8 cellular contexts compared by ENCODE assay signal in the genomic region with DNA sequence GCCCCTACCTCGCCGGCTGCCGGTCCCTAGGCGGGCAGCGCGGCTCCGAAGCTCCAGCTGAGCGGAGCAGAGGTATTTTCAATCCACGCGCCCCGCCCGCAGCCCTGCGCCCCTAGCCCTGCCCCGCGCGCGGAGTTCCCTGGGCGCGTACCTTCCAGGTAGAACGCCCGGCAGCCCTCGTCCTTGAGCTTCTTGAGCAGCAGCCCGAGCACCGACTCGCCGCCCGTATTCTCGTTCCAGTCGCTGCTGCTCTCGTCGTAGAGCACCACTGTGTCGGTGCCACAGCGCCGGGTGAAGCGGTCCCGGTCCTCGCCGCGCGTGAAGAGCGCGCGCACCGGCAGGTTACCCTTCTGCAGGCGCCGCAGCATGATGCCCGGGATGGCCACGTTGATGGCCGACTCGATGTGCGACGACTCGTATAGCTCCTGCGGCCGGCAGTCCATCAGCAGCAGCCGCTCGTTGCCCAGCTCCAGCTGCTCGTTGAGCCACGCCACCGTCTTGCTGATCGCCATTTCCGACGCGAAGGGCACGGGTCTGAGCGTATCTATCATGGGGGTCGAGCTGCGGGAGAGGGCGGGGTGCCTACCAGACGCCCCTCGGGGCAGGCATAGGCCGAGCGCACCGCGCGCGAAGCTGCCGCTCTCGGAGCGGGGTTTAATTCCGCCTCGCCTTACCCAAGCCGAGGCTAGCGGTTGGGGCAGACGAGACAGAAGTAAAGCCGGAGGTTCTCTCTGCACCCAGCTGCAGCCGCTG. TPM values are rescaled to one million over a fixed set of nuclear protein-coding genes. Genes with fewer than 3 reads are reported as not detected.
DNase-seq lines count a peak whose midpoint lies in the region; ATAC-seq and TF ChIP-seq lines count a peak whose summit lies in the region.

No MANE protein-coding gene starts in this region.

- POLR2A ChIA-PET in activated naive CD8-positive, alpha-beta T cell treated with anti-CD3 and anti-CD28 coated beads, Interleukin-2, amount 10 ng/mL, durations not matched to agents 7 days and 5 days (lab: Charles Lee), result interaction anchor here (0.7 to 10.5 kb wide), 37 partner anchors 11 to 357 kb away, joined by 3 to 151 read pairs (median 6); partner anchors contain the start of genes ATP2B1, GALNT4 and POC1B

- peak; percentile 29 for DNase-seq in RPMI7951 (ENCODE audit: low read depth)
- DNase-seq in activated naive CD8-positive, alpha-beta T cell treated with anti-CD3 and anti-CD28 coated beads, Interleukin-2, amount 10 ng/mL, durations not matched to agents 7 days and 5 days, result peak; percentile 71
- no peak for DNase-seq in right atrium auricular region (ENCODE audit: low spot score)
- DNase-seq in skeletal muscle cell (ENCODE audit: low read depth), result no peak
- no peak for DNase-seq in DMS153 (lab: John Stamatoyannopoulos, UW)
- no peak for DNase-seq in cortex of kidney (lab: John Stamatoyannopoulos, UW)

- peaks cover 40% of the 10 kb centered on the region for H3K36me3 Mint-ChIP-seq in activated naive CD8-positive, alpha-beta T cell treated with anti-CD3 and anti-CD28 coated beads, Interleukin-2, amount 10 ng/mL, durations not matched to agents 7 days and 5 days

- H3K4me3 Mint-ChIP-seq in activated naive CD8-positive, alpha-beta T cell treated with anti-CD3 and anti-CD28 coated beads, Interleukin-2, amount 10 ng/mL, durations not matched to agents 7 days and 5 days, result peak overlapping the region; percentile 98

- H3K27ac ChIP-seq in right atrium auricular region, result peak overlapping the region; percentile 99 to 100

- H3K4me3 ChIP-seq in GM08714 (ENCODE audit: low read length) (peak overlapping the region; percentile 58), right atrium auricular region (peak overlapping the region; percentile 84 to 88), skeletal muscle cell (ENCODE audit: low read depth, low read length) (peak overlapping the region; percentile 87)

- peak overlapping the region; percentile 97 for H3K27ac Mint-ChIP-seq in activated naive CD8-positive, alpha-beta T cell treated with anti-CD3 and anti-CD28 coated beads, Interleukin-2, amount 10 ng/mL, durations not matched to agents 7 days and 5 days

- peaks cover 44% of the 10 kb centered on the region for H3K4me1 Mint-ChIP-seq in activated naive CD8-positive, alpha-beta T cell treated with anti-CD3 and anti-CD28 coated beads, Interleukin-2, amount 10 ng/mL, durations not matched to agents 7 days and 5 days

- H3K9me3 Mint-ChIP-seq in activated naive CD8-positive, alpha-beta T cell treated with anti-CD3 and anti-CD28 coated beads, Interleukin-2, amount 10 ng/mL, durations not matched to agents 7 days and 5 days, result no peaks in the 10 kb centered on the region

- peaks cover 0 to 51% of the 10 kb centered on the region in 2 donors for H3K4me1 ChIP-seq in right atrium auricular region

- no peaks in the 10 kb centered on the region for H3K27me3 ChIP-seq in right atrium auricular region

- H3K9me3 ChIP-seq in right atrium auricular region, result no peaks in the 10 kb centered on the region

- no peaks in the 10 kb centered on the region for H3K27me3 Mint-ChIP-seq in activated naive CD8-positive, alpha-beta T cell treated with anti-CD3 and anti-CD28 coated beads, Interleukin-2, amount 10 ng/mL, durations not matched to agents 7 days and 5 days

- peaks cover 22% of the 10 kb centered on the region for H3K36me3 ChIP-seq in right atrium auricular region

- no peak for TF ChIP-seq CTCF in right atrium auricular region (IDR thresholded peaks at IDR 0.05)

- peak; percentile 24 for ATAC-seq in HG02610 (IDR thresholded peaks at IDR 0.05; ENCODE audit: unreplicated experiment)
- ATAC-seq in activated naive CD8-positive, alpha-beta T cell treated with anti-CD3 and anti-CD28 coated beads, Interleukin-2, amount 10 ng/mL, durations not matched to agents 7 days and 5 days (ENCODE audit: low read depth), result peak; percentile 15

RNA-seq across cellular contexts. Expression of gene DUSP6, which starts 0.6 kb away (rescaled TPM):
- 36.3 and 39.8 TPM in 2 replicates for total RNA-seq in RPMI7951 (2014; rRNA removed; shearing (Covaris generic))
- 10 to 100 TPM; 77.5 to 85.0 TPM for total RNA-seq in activated naive CD8-positive, alpha-beta T cell treated with anti-CD3 and anti-CD28 coated beads, Interleukin-2, amount 10 ng/mL, durations not matched to agents 7 days and 5 days
- total RNA-seq in right atrium auricular region, result 10 to 100 TPM; 25.7 to 54.1 TPM

Comparison
In these comparisons a context has a peak if more than half of its experiments do, and no peak if none do; other contexts are left out.
1. DNase-seq: peak in RPMI7951 (single experiment) and activated naive CD8-positive, alpha-beta T cell treated with anti-CD3 and anti-CD28 coated beads, Interleukin-2, amount 10 ng/mL, durations not matched to agents 7 days and 5 days (single experiment); none in right atrium auricular region (single experiment), skeletal muscle cell (single experiment), DMS153 (single experiment) and cortex of kidney (single experiment).
2. Peak in every context shown above with its lines, with median percentiles within 50 percentile points of each other: H3K4me3 ChIP-seq.